ENCODE assay signal across 1 cellular context in genomic region chr12:6821271-6821673, GRCh38.
TF ChIP-seq lines count a peak whose summit lies in the region.

No MANE protein-coding gene starts in this region.

TF ChIP-seq in IMR-90, 13 proteins besides CTCF, POLR2A, EP300 and RAD21:
- TF ChIP-seq RCOR1 (IDR thresholded peaks at IDR 0.05; ENCODE audit: insufficient replicate concordance, low read length) (no peak), MAZ (IDR thresholded peaks at IDR 0.05; ENCODE audit: borderline replicate concordance, low read depth, low read length) (peak; percentile 75; the same call in 1 of the 2 replicates)
